Comparison of ENCODE assay signal across 9 cellular contexts in the genomic region with DNA sequence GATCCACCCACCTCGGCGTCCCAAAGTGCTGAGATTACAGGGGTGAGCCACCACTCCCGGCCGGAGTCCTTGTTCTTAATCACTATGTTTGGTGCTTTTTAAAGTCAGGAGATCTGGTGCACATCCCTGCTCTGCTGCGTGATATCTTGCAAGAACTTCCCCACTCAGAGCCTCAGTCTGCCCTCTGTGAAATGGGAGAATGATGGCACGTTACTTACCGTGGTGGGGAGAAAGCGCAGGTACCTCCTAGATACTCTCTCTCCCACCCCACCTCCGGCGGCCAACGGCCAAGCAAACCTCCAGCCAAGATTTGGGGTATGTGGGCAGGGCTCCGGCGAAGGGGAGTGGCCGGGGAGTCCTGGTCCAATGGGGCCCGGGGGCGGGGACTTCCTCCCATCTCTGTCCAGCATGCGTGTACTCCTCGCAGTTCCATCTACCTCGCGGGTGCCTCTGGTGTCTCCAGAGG. TPM values are rescaled to one million over a fixed set of nuclear protein-coding genes. Genes with fewer than 3 reads are reported as not detected.
DNase-seq lines count a peak whose midpoint lies in the region; ATAC-seq and TF ChIP-seq lines count a peak whose summit lies in the region.
"Had no signal": no experiment of that assay in that cellular context is flagged by ENCODE, and none has a peak within 500 bp of the region (broad histone marks: within the 10 kb centered on the region; RNA-seq: fewer than 3 reads in every experiment).

A gene (plus strand): TSS at position 424 of the 466 bp plus-strand sequence. CDS start 139 bp downstream, outside the sequence.

- H3K36me3 ChIP-seq in HUES6 (ENCODE audit: control insufficient read depth, insufficient read depth, low read length) = no peaks in the 10 kb centered on the region
- H3K36me3 ChIP-seq in smooth muscle cell (ENCODE audit: low read depth) = no peaks in the 10 kb centered on the region

- no peak within 1 kb of the TSS for H3K4me2 ChIP-seq in smooth muscle cell

- H3K4me3 Mint-ChIP-seq in nephron = peak within 1 kb of the TSS; percentile 80 to 92 (median 87)

- H3K36me3 Mint-ChIP-seq in nephron (ENCODE audit: low read depth) = no peaks in the 10 kb centered on the region

- no peak for ATAC-seq in GM18909 (IDR thresholded peaks at IDR 0.05; ENCODE audit: poor library complexity, unreplicated experiment)

- H3K27ac ChIP-seq in HUES6 (ENCODE audit: low read depth, low read length) (no peak within 1 kb of the TSS), smooth muscle cell (ENCODE audit: low read depth) (no peak within 1 kb of the TSS)

- H3F3A ChIP-seq in smooth muscle cell (ENCODE audit: low read depth) = no peaks in the 10 kb centered on the region

- H3K4me3 ChIP-seq in HUES6 (ENCODE audit: low read depth, low read length) = peak within 1 kb of the TSS; percentile 61
- H3K4me3 ChIP-seq in smooth muscle cell = no peak within 1 kb of the TSS

- H3K9me3 Mint-ChIP-seq in nephron = no peaks in the 10 kb centered on the region

- H3K4me1 ChIP-seq in HUES6 (ENCODE audit: control insufficient read depth, insufficient read depth, low read length) = peaks cover 13% of the 10 kb centered on the region
- H3K4me1 ChIP-seq in smooth muscle cell (ENCODE audit: low read depth) = peaks cover 6% of the 10 kb centered on the region

- whole genome bisulfite sequencing in smooth muscle cell (ENCODE audit: low lambda C conversion rate) = 31% methylated on average over 11 of the region's 20 CpGs

- TF ChIP-seq CTCF in nephron (IDR thresholded peaks at IDR 0.05; ENCODE audit: unreplicated experiment in 3 of 3) (no peak), smooth muscle cell (IDR thresholded peaks at IDR 0.05; ENCODE audit: borderline replicate concordance, insufficient read depth, poor library complexity, severe bottlenecking) (no peak)

- DNase-seq in activated CD4-positive, alpha-beta T cell treated with anti-CD3 and anti-CD28 coated beads for 24 hours (ENCODE audit: low read depth in 2 of 2) = peak; percentile 31 to 64
- peak; percentile 46 for DNase-seq in epidermal melanocyte (ENCODE audit: insufficient read length, low spot score)
- no peak for DNase-seq in cortex of kidney (lab: John Stamatoyannopoulos, UW)
- DNase-seq in DMS53 (lab: John Stamatoyannopoulos, UW) = no peak
- no peak for DNase-seq in smooth muscle cell (lab: John Stamatoyannopoulos, UW; ENCODE audit: unreplicated experiment)

- peak within 1 kb of the TSS; percentile 50 to 92 (median 86) for H3K27ac Mint-ChIP-seq in nephron

- H3K27me3 Mint-ChIP-seq in nephron (ENCODE audit: low read depth) = peaks cover 13% of the 10 kb centered on the region

- H3K4me1 Mint-ChIP-seq in nephron = peaks cover 24% of the 10 kb centered on the region

- no peak within 1 kb of the TSS for H3K9ac ChIP-seq in HUES6 (ENCODE audit: low read length)
- no peak within 1 kb of the TSS for H3K9ac ChIP-seq in smooth muscle cell (ENCODE audit: low read depth)

- H3K9me3 ChIP-seq in HUES6 (ENCODE audit: control insufficient read depth, insufficient read depth, low read depth, low read length) (no peaks in the 10 kb centered on the region), smooth muscle cell (replicated peaks; ENCODE audit: low read depth) (no peaks in the 10 kb centered on the region)

- H3K79me2 ChIP-seq in smooth muscle cell (ENCODE audit: low read depth) = no peaks in the 10 kb centered on the region

- H4K20me1 ChIP-seq in smooth muscle cell (ENCODE audit: low read depth) = no peaks in the 10 kb centered on the region

- H3K27me3 ChIP-seq in HUES6 (ENCODE audit: control insufficient read depth, insufficient read depth, low read length) (no peaks in the 10 kb centered on the region; the same call in 1 of the 2 replicates), smooth muscle cell (ENCODE audit: low read depth) (peaks cover 14% of the 10 kb centered on the region)

- no peak within 1 kb of the TSS for H2AFZ ChIP-seq in smooth muscle cell (ENCODE audit: low read depth)

RNA-seq across cellular contexts. Expression of the gene that starts here (rescaled TPM):
- total RNA-seq in smooth muscle cell = 0.13 and 0.31 TPM in 2 replicates
- 0.08 and 0.95 TPM in 2 replicates for polyA plus RNA-seq in smooth muscle cell
- total RNA-seq: lung microvascular endothelial cell had no signal

Comparison
In these comparisons a context has a peak if more than half of its experiments do, and no peak if none do; other contexts are left out.
1. DNase-seq: peak in activated CD4-positive, alpha-beta T cell treated with anti-CD3 and anti-CD28 coated beads for 24 hours (2 of 2) and epidermal melanocyte (single experiment); none in cortex of kidney (single experiment), DMS53 (single experiment) and smooth muscle cell (single experiment).